In the genomic region with DNA sequence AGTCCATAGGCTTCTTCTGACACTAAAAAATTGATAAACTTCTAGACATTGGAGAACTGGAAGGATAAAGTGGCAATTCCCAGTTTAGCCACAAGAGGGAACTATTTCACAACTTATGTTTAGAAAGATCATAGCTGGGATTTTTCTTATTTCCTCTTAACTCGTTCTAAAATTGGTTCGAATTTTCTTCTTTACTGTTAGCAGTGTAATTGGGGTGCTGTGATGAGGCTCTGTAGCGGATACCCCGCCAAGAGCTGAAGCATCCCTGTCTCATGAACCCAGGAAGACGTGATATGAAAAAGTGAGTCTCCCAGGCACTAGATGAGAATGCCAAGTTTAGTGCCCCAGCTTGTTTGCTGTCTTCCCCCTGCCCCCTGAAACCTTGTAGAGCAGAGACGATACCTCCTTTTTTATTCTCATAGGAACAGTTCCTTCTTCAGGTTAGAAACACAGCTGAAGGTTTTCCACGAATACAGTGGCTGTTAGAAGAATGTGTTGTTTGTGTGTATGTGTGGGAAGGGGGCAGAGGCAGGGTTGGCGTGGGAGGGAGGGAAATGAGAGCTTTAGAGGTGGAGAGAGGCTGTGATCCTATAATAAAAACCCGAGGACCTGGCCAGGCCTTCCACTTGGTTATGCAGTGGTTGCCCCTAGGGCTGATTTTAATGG, we compare ENCODE assay signal across 2 cellular contexts.
TF ChIP-seq lines count a peak whose summit lies in the region.

No MANE protein-coding gene starts in this region.

TF ChIP-seq in HCT116, 20 proteins besides CTCF, POLR2A, EP300 and RAD21 (continued from another document):
- TF ChIP-seq ZBTB33 (IDR thresholded peaks at IDR 0.05; ENCODE audit: extremely low read depth, insufficient replicate concordance, low read length) (no peak), EZH2 (IDR thresholded peaks at IDR 0.05) (no peak), CEBPB (IDR thresholded peaks at IDR 0.05; ENCODE audit: low read depth) (0 out of 2 replicates have a peak, but pooled peaks have one; percentile 25), ZNF274 (IDR thresholded peaks at IDR 0.05; ENCODE audit: low read depth, low read length) (no peak), SIN3A (IDR thresholded peaks at IDR 0.05; ENCODE audit: low read depth) (no peak), EZH2phosphoT487 (IDR thresholded peaks at IDR 0.05; ENCODE audit: borderline replicate concordance) (no peak), SP1 (IDR thresholded peaks at IDR 0.05; ENCODE audit: low read depth) (no peak)

TF ChIP-seq in HepG2, 621 proteins besides CTCF, POLR2A, EP300 and RAD21 (continued from another document):
- TF ChIP-seq ZNF362 (CRISPR knock-in tag; IDR thresholded peaks at IDR 0.05; ENCODE audit: borderline replicate concordance) (no peak), CEBPB (IDR thresholded peaks at IDR 0.05; ENCODE audit: borderline replicate concordance, low read depth, low read length) (peak; percentile 80), KLF9 (CRISPR knock-in tag; IDR thresholded peaks at IDR 0.05; ENCODE audit: low read depth) (no peak), SMC3 (IDR thresholded peaks at IDR 0.05; ENCODE audit: low read length) (peak; percentile 54)
